1 cellular context compared by ENCODE assay signal in the genomic region with DNA sequence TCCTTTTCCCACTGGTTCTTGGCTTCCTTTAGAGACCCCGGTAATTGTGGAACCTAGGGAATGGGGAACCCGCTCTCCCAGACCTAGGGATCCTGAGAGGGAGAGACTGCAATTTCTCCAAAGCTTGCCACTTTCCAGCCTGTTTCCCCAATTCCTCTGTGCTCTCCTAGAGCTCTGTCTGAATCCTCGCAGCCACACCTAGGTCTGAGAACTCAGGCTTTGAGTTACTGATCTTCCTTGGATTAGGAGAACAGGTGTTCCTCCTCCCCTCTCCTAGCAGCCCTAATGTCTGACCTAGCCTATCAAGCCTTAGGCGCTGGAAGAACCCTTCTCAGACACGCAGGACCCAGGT.
TF ChIP-seq lines count a peak whose summit lies in the region.

No MANE protein-coding gene starts in this region.

TF ChIP-seq in HCT116, 20 proteins besides CTCF, POLR2A, EP300 and RAD21 (continued from another document):
- TF ChIP-seq, protein P1, sequence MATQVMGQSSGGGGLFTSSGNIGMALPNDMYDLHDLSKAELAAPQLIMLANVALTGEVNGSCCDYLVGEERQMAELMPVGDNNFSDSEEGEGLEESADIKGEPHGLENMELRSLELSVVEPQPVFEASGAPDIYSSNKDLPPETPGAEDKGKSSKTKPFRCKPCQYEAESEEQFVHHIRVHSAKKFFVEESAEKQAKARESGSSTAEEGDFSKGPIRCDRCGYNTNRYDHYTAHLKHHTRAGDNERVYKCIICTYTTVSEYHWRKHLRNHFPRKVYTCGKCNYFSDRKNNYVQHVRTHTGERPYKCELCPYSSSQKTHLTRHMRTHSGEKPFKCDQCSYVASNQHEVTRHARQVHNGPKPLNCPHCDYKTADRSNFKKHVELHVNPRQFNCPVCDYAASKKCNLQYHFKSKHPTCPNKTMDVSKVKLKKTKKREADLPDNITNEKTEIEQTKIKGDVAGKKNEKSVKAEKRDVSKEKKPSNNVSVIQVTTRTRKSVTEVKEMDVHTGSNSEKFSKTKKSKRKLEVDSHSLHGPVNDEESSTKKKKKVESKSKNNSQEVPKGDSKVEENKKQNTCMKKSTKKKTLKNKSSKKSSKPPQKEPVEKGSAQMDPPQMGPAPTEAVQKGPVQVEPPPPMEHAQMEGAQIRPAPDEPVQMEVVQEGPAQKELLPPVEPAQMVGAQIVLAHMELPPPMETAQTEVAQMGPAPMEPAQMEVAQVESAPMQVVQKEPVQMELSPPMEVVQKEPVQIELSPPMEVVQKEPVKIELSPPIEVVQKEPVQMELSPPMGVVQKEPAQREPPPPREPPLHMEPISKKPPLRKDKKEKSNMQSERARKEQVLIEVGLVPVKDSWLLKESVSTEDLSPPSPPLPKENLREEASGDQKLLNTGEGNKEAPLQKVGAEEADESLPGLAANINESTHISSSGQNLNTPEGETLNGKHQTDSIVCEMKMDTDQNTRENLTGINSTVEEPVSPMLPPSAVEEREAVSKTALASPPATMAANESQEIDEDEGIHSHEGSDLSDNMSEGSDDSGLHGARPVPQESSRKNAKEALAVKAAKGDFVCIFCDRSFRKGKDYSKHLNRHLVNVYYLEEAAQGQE (IDR thresholded peaks at IDR 0.05; ENCODE audit: low read depth): no peak
- TF ChIP-seq POLR2AphosphoS5 (IDR thresholded peaks at IDR 0.05; ENCODE audit: low read depth, low read length): peak; percentile 17; the same call in 1 of the 2 replicates
- no peak for TF ChIP-seq CBX3 (IDR thresholded peaks at IDR 0.05; ENCODE audit: low read depth)
- TF ChIP-seq ZFX (IDR thresholded peaks at IDR 0.05): no peak
- TF ChIP-seq, protein P2, sequence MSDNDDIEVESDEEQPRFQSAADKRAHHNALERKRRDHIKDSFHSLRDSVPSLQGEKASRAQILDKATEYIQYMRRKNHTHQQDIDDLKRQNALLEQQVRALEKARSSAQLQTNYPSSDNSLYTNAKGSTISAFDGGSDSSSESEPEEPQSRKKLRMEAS (IDR thresholded peaks at IDR 0.05): no peak
- TF ChIP-seq, protein P3, sequence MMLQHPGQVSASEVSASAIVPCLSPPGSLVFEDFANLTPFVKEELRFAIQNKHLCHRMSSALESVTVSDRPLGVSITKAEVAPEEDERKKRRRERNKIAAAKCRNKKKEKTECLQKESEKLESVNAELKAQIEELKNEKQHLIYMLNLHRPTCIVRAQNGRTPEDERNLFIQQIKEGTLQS (IDR thresholded peaks at IDR 0.05): no peak
- no peak for TF ChIP-seq YY1 (IDR thresholded peaks at IDR 0.05; ENCODE audit: extremely low read depth, insufficient replicate concordance, low read depth, low read length)
